In genomic region chr2:173571887-173572680, GRCh38 we compare ENCODE assay signal across 1 cellular context.
TF ChIP-seq lines count a peak whose summit lies in the region.

No MANE protein-coding gene starts in this region.

TF ChIP-seq in SK-N-SH treated with all-trans-retinoic acid at 6 μM for 48 hours, 23 proteins besides CTCF, POLR2A, EP300 and RAD21 (continued from another document):
- TF ChIP-seq POU6F1 (CRISPR knock-in tag; IDR thresholded peaks at IDR 0.05; ENCODE audit: borderline replicate concordance, low read depth) = no peak
